Comparison of ENCODE assay signal across 1 cellular context in the genomic region with DNA sequence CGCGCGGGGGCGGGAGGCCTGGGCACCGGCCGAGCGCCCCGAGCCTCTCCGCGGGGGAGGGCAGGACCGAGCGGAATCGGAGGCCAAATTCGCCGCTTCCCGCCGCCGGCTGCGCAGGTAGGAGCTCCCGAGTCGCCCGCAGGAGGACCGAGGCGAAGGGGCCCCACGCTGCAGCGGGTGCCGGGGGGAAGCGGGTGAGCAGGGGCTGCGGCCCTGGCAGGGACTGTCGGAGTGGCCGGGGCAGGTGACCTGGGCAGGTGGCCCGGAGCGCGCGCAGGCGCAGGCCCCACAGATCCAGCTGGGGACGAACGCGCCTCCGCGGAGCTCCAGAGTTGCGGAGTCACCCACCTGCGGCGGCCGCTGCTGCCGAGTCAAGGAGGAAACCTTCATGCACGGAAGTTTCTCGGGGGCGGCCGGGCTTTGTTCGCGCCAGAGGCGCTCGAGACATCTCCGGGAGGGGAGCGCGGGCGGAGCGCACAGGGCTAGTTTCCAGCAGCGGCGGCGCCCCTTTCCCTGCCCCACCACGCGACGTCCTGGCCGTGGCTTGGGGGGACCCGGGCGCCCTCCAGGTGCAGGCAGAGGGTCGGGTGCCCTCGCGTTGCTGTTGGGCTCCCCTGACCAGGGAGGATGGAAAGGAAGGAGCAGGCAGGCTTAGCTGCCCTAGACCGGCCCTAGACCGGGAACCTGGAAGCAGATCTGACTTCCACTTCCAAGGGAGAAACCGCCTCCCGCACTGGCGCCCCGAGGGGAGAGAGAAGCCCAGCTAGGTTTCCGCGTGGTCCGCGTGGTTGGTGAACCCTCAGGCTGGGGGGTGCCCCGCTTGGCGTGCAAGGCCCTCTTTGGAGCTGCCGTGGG.
TF ChIP-seq lines count a peak whose summit lies in the region.

No MANE protein-coding gene starts in this region.

TF ChIP-seq in HepG2, 621 proteins besides CTCF, POLR2A, EP300 and RAD21 (continued from another document and continues in another):
- TF ChIP-seq, protein P1, sequence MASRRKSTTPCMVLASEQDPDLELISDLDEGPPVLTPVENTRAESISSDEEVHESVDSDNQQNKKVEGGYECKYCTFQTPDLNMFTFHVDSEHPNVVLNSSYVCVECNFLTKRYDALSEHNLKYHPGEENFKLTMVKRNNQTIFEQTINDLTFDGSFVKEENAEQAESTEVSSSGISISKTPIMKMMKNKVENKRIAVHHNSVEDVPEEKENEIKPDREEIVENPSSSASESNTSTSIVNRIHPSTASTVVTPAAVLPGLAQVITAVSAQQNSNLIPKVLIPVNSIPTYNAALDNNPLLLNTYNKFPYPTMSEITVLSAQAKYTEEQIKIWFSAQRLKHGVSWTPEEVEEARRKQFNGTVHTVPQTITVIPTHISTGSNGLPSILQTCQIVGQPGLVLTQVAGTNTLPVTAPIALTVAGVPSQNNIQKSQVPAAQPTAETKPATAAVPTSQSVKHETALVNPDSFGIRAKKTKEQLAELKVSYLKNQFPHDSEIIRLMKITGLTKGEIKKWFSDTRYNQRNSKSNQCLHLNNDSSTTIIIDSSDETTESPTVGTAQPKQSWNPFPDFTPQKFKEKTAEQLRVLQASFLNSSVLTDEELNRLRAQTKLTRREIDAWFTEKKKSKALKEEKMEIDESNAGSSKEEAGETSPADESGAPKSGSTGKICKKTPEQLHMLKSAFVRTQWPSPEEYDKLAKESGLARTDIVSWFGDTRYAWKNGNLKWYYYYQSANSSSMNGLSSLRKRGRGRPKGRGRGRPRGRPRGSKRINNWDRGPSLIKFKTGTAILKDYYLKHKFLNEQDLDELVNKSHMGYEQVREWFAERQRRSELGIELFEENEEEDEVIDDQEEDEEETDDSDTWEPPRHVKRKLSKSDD (CRISPR knock-in tag; IDR thresholded peaks at IDR 0.05; ENCODE audit: low read depth): no peak
- TF ChIP-seq, protein P2, sequence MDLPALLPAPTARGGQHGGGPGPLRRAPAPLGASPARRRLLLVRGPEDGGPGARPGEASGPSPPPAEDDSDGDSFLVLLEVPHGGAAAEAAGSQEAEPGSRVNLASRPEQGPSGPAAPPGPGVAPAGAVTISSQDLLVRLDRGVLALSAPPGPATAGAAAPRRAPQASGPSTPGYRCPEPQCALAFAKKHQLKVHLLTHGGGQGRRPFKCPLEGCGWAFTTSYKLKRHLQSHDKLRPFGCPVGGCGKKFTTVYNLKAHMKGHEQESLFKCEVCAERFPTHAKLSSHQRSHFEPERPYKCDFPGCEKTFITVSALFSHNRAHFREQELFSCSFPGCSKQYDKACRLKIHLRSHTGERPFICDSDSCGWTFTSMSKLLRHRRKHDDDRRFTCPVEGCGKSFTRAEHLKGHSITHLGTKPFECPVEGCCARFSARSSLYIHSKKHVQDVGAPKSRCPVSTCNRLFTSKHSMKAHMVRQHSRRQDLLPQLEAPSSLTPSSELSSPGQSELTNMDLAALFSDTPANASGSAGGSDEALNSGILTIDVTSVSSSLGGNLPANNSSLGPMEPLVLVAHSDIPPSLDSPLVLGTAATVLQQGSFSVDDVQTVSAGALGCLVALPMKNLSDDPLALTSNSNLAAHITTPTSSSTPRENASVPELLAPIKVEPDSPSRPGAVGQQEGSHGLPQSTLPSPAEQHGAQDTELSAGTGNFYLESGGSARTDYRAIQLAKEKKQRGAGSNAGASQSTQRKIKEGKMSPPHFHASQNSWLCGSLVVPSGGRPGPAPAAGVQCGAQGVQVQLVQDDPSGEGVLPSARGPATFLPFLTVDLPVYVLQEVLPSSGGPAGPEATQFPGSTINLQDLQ (CRISPR knock-in tag; IDR thresholded peaks at IDR 0.05): peak; percentile 56
- TF ChIP-seq, protein P3, sequence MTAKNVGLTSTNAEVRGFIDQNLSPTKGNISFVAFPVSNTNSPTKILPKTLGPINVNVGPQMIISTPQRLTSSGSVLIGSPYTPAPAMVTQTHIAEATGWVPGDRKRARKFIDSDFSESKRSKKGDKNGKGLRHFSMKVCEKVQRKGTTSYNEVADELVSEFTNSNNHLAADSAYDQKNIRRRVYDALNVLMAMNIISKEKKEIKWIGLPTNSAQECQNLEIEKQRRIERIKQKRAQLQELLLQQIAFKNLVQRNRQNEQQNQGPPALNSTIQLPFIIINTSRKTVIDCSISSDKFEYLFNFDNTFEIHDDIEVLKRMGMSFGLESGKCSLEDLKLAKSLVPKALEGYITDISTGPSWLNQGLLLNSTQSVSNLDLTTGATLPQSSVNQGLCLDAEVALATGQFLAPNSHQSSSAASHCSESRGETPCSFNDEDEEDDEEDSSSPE (CRISPR knock-in tag; IDR thresholded peaks at IDR 0.05): no peak
- no peak for TF ChIP-seq ZSCAN29 (CRISPR knock-in tag; conservative IDR thresholded peaks at IDR 0.05)
- no peak for TF ChIP-seq ZNF572 (CRISPR knock-in tag; IDR thresholded peaks at IDR 0.05)
- TF ChIP-seq, protein P4, sequence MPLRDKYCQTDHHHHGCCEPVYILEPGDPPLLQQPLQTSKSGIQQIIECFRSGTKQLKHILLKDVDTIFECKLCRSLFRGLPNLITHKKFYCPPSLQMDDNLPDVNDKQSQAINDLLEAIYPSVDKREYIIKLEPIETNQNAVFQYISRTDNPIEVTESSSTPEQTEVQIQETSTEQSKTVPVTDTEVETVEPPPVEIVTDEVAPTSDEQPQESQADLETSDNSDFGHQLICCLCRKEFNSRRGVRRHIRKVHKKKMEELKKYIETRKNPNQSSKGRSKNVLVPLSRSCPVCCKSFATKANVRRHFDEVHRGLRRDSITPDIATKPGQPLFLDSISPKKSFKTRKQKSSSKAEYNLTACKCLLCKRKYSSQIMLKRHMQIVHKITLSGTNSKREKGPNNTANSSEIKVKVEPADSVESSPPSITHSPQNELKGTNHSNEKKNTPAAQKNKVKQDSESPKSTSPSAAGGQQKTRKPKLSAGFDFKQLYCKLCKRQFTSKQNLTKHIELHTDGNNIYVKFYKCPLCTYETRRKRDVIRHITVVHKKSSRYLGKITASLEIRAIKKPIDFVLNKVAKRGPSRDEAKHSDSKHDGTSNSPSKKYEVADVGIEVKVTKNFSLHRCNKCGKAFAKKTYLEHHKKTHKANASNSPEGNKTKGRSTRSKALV (CRISPR knock-in tag; IDR thresholded peaks at IDR 0.05): peak; percentile 100
- TF ChIP-seq, protein P5, sequence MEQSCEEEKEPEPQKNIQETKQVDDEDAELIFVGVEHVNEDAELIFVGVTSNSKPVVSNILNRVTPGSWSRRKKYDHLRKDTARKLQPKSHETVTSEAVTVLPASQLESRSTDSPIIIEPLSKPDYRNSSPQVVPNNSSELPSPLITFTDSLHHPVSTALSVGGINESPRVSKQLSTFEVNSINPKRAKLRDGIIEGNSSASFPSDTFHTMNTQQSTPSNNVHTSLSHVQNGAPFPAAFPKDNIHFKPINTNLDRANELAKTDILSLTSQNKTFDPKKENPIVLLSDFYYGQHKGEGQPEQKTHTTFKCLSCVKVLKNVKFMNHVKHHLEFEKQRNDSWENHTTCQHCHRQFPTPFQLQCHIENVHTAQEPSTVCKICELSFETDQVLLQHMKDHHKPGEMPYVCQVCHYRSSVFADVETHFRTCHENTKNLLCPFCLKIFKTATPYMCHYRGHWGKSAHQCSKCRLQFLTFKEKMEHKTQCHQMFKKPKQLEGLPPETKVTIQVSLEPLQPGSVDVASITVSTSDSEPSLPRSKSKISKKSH (CRISPR knock-in tag; IDR thresholded peaks at IDR 0.05; ENCODE audit: borderline replicate concordance): peak; percentile 78; the same call in 1 of the 2 replicates
- 0 out of 2 replicates have a peak, but pooled peaks have one; percentile 17 for TF ChIP-seq ETV6 (CRISPR knock-in tag; conservative IDR thresholded peaks at IDR 0.05)
- TF ChIP-seq, protein P6, sequence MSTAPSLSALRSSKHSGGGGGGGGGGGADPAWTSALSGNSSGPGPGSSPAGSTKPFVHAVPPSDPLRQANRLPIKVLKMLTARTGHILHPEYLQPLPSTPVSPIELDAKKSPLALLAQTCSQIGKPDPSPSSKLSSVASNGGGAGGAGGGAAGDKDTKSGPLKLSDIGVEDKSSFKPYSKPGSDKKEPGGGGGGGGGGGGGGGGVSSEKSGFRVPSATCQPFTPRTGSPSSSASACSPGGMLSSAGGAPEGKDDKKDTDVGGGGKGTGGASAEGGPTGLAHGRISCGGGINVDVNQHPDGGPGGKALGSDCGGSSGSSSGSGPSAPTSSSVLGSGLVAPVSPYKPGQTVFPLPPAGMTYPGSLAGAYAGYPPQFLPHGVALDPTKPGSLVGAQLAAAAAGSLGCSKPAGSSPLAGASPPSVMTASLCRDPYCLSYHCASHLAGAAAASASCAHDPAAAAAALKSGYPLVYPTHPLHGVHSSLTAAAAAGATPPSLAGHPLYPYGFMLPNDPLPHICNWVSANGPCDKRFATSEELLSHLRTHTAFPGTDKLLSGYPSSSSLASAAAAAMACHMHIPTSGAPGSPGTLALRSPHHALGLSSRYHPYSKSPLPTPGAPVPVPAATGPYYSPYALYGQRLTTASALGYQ (CRISPR knock-in tag; IDR thresholded peaks at IDR 0.05): no peak; the same call in 1 of the 2 replicates
- TF ChIP-seq, protein P7, sequence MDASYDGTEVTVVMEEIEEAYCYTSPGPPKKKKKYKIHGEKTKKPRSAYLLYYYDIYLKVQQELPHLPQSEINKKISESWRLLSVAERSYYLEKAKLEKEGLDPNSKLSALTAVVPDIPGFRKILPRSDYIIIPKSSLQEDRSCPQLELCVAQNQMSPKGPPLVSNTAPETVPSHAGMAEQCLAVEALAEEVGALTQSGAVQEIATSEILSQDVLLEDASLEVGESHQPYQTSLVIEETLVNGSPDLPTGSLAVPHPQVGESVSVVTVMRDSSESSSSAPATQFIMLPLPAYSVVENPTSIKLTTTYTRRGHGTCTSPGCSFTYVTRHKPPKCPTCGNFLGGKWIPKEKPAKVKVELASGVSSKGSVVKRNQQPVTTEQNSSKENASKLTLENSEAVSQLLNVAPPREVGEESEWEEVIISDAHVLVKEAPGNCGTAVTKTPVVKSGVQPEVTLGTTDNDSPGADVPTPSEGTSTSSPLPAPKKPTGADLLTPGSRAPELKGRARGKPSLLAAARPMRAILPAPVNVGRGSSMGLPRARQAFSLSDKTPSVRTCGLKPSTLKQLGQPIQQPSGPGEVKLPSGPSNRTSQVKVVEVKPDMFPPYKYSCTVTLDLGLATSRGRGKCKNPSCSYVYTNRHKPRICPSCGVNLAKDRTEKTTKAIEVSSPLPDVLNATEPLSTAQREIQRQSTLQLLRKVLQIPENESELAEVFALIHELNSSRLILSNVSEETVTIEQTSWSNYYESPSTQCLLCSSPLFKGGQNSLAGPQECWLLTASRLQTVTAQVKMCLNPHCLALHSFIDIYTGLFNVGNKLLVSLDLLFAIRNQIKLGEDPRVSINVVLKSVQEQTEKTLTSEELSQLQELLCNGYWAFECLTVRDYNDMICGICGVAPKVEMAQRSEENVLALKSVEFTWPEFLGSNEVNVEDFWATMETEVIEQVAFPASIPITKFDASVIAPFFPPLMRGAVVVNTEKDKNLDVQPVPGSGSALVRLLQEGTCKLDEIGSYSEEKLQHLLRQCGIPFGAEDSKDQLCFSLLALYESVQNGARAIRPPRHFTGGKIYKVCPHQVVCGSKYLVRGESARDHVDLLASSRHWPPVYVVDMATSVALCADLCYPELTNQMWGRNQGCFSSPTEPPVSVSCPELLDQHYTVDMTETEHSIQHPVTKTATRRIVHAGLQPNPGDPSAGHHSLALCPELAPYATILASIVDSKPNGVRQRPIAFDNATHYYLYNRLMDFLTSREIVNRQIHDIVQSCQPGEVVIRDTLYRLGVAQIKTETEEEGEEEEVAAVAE (CRISPR knock-in tag; IDR thresholded peaks at IDR 0.05; ENCODE audit: borderline replicate concordance): no peak
- TF ChIP-seq, protein P8, sequence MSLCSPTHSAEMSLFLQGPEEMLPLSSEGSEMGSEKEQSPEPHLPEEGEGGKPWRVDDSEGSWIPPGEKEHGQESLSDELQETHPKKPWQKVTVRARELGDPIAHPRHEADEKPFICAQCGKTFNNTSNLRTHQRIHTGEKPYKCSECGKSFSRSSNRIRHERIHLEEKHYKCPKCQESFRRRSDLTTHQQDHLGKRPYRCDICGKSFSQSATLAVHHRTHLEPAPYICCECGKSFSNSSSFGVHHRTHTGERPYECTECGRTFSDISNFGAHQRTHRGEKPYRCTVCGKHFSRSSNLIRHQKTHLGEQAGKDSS (CRISPR knock-in tag; IDR thresholded peaks at IDR 0.05; ENCODE audit: borderline replicate concordance, low read depth): peak; percentile 64; the same call in 1 of the 2 replicates
- no peak for TF ChIP-seq ZFP90 (CRISPR knock-in tag; IDR thresholded peaks at IDR 0.05; ENCODE audit: borderline replicate concordance)
- TF ChIP-seq ZNF577 (CRISPR knock-in tag; IDR thresholded peaks at IDR 0.05; ENCODE audit: borderline replicate concordance, low read depth): no peak
- TF ChIP-seq CHCHD3 (CRISPR knock-in tag; IDR thresholded peaks at IDR 0.05): 0 out of 2 replicates have a peak, but pooled peaks have one; percentile 48
- TF ChIP-seq ZFY (CRISPR knock-in tag; IDR thresholded peaks at IDR 0.05): peak; percentile 87
- TF ChIP-seq RORA (CRISPR knock-in tag; IDR thresholded peaks at IDR 0.05): no peak
- TF ChIP-seq, protein P9, sequence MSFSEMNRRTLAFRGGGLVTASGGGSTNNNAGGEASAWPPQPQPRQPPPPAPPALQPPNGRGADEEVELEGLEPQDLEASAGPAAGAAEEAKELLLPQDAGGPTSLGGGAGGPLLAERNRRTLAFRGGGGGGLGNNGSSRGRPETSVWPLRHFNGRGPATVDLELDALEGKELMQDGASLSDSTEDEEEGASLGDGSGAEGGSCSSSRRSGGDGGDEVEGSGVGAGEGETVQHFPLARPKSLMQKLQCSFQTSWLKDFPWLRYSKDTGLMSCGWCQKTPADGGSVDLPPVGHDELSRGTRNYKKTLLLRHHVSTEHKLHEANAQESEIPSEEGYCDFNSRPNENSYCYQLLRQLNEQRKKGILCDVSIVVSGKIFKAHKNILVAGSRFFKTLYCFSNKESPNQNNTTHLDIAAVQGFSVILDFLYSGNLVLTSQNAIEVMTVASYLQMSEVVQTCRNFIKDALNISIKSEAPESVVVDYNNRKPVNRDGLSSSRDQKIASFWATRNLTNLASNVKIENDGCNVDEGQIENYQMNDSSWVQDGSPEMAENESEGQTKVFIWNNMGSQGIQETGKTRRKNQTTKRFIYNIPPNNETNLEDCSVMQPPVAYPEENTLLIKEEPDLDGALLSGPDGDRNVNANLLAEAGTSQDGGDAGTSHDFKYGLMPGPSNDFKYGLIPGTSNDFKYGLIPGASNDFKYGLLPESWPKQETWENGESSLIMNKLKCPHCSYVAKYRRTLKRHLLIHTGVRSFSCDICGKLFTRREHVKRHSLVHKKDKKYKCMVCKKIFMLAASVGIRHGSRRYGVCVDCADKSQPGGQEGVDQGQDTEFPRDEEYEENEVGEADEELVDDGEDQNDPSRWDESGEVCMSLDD (CRISPR knock-in tag; IDR thresholded peaks at IDR 0.05; ENCODE audit: borderline replicate concordance): no peak
- TF ChIP-seq ZNF737 (CRISPR knock-in tag; IDR thresholded peaks at IDR 0.05; ENCODE audit: borderline replicate concordance): 0 out of 2 replicates have a peak, but pooled peaks have one; percentile 47
- peak; percentile 8; the same call in 1 of the 2 replicates for TF ChIP-seq ZNF343 (CRISPR knock-in tag; IDR thresholded peaks at IDR 0.05)
- TF ChIP-seq, protein P10, sequence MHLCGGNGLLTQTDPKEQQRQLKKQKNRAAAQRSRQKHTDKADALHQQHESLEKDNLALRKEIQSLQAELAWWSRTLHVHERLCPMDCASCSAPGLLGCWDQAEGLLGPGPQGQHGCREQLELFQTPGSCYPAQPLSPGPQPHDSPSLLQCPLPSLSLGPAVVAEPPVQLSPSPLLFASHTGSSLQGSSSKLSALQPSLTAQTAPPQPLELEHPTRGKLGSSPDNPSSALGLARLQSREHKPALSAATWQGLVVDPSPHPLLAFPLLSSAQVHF (CRISPR knock-in tag; IDR thresholded peaks at IDR 0.05): no peak
- TF ChIP-seq, protein P11, sequence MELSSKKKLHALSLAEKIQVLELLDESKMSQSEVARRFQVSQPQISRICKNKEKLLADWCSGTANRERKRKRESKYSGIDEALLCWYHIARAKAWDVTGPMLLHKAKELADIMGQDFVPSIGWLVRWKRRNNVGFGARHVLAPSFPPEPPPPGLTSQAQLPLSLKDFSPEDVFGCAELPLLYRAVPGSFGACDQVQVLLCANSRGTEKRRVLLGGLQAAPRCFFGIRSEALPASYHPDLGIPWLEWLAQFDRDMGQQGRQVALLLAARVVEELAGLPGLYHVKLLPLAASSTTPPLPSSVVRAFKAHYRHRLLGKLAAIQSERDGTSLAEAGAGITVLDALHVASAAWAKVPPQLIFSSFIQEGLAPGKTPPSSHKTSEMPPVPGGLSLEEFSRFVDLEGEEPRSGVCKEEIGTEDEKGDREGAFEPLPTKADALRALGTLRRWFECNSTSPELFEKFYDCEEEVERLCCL (CRISPR knock-in tag; IDR thresholded peaks at IDR 0.05; ENCODE audit: borderline replicate concordance): 0 out of 2 replicates have a peak, but pooled peaks have one; percentile 43
